9 cellular contexts compared by ENCODE assay signal in the genomic region with DNA sequence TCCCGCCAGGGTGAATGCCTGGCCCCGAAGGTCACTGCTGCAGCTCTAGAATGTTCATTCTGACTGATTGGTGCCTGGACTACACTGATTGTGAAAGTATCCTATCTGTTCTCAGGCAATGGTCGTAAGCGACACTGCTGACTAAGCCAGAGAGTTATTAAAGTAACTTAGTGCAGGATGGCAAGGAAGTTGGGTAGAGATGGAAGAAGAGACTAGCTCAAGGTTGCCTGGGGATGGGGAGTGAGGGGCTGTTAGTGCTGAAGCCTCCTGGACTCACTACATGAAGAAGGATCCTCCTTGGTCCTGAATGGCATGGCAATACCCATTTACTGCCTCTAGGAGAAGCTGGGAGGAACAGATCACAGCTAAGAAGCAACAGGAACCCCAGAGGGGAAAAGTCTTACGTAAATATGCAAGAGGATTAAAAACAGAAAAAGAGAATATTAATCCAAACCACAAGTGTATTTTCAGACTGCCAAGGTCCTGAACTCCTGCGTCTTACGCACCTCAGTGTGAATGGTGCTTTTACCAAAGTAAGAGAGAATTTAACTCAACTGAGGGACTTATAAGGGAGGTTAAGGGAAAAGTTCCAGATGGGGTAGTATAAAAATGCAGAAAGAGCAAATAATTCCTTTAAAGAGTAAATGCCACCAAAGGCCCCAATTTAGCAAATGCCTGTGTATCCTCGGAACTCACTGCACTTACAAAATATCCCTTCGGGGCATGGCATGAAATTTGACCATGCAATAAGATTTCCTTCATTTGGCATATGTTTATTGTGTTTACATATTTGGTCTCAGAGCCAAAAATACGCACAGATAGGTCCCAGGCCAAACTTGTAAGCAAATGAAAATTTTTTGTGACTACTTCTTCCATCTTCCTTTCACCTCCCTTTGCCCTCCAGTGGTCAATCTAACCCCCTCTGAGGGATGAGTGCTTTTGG.
A peak's percentile ranks its signal among the peaks of the same experiment; 100 is the strongest.
DNase-seq lines count a peak whose midpoint lies in the region; ATAC-seq and TF ChIP-seq lines count a peak whose summit lies in the region.
"Had no signal": no experiment of that assay in that cellular context is flagged by ENCODE, and none has a peak within 500 bp of the region (broad histone marks: within the 10 kb centered on the region; RNA-seq: fewer than 3 reads in every experiment).

No MANE protein-coding gene starts in this region.

- TF ChIP-seq CTCF in nephron (IDR thresholded peaks at IDR 0.05; ENCODE audit: unreplicated experiment in 3 of 3), result peak in 1 of 3 experiments; percentile 18

- no peak overlapping the region for H3K4me3 Mint-ChIP-seq in nephron
- no peak overlapping the region for H3K4me3 Mint-ChIP-seq in stimulated activated naive CD8-positive, alpha-beta T cell treated with anti-CD3 and anti-CD28 coated beads, Interleukin-15, amount 100 ng/mL, for 72 hours

- in situ Hi-C loops in T47D (cut with HindIII; ENCODE audit: low pct_unique_long_range_greater_than_20kb, low sequenced_read_pairs), result no loop called here

- H3K36me3 Mint-ChIP-seq in nephron (ENCODE audit: low read depth), result no peaks in the 10 kb centered on the region

- no peak for ATAC-seq in activated CD4-positive, CD25-positive, alpha-beta regulatory T cell treated with anti-CD3 and anti-CD28 coated beads, Interleukin-2, amount 50 U/mL, for 24 hours
- no peak for ATAC-seq in stimulated activated naive CD8-positive, alpha-beta T cell treated with anti-CD3 and anti-CD28 coated beads, Interleukin-15, amount 100 ng/mL, for 72 hours

- H3K27ac Mint-ChIP-seq in nephron, result peak overlapping the region in 2 of 3 experiments; percentile 3 to 29
- no peak overlapping the region for H3K27ac Mint-ChIP-seq in stimulated activated naive CD8-positive, alpha-beta T cell treated with anti-CD3 and anti-CD28 coated beads, Interleukin-15, amount 100 ng/mL, for 72 hours

- H3K27me3 Mint-ChIP-seq in nephron (ENCODE audit: low read depth), result peaks cover 15% of the 10 kb centered on the region
- peaks cover 12% of the 10 kb centered on the region for H3K27me3 Mint-ChIP-seq in stimulated activated naive CD8-positive, alpha-beta T cell treated with anti-CD3 and anti-CD28 coated beads, Interleukin-15, amount 100 ng/mL, for 72 hours

- H3K9me3 Mint-ChIP-seq in nephron, result no peaks in the 10 kb centered on the region
- H3K9me3 Mint-ChIP-seq in stimulated activated naive CD8-positive, alpha-beta T cell treated with anti-CD3 and anti-CD28 coated beads, Interleukin-15, amount 100 ng/mL, for 72 hours, result no peaks in the 10 kb centered on the region

- peaks cover 31% of the 10 kb centered on the region for H3K4me1 Mint-ChIP-seq in nephron
- no peaks in the 10 kb centered on the region for H3K4me1 Mint-ChIP-seq in stimulated activated naive CD8-positive, alpha-beta T cell treated with anti-CD3 and anti-CD28 coated beads, Interleukin-15, amount 100 ng/mL, for 72 hours

- no peak overlapping the region for H3K4me3 ChIP-seq in Jurkat, Clone E6-1 (ENCODE audit: low read length)

- peak; percentile 66 for DNase-seq in ELR (ENCODE audit: low read depth)
- DNase-seq in Jurkat, Clone E6-1 (ENCODE audit: low read depth, low spot score), result peak; percentile 9
- DNase-seq in T47D (ENCODE audit: low read depth in 1 of 2, low spot score in 1 of 2), result peak; percentile 64 to 88
- no peak for DNase-seq in DMS153 (lab: John Stamatoyannopoulos, UW)
- DNase-seq in stimulated activated naive CD8-positive, alpha-beta T cell treated with anti-CD3 and anti-CD28 coated beads, Interleukin-15, amount 100 ng/mL, for 72 hours, result no peak
- DNase-seq in NCI-H345 (lab: John Stamatoyannopoulos, UW), result no peak
- DNase-seq: hypothalamus had no signal

Comparison
In these comparisons a context has a peak if more than half of its experiments do, and no peak if none do; other contexts are left out.
1. DNase-seq: peak in ELR (single experiment), Jurkat, Clone E6-1 (single experiment) and T47D (2 of 2); none in DMS153 (single experiment), stimulated activated naive CD8-positive, alpha-beta T cell treated with anti-CD3 and anti-CD28 coated beads, Interleukin-15, amount 100 ng/mL, for 72 hours (0 of 2) and NCI-H345 (single experiment).
2. H3K27ac Mint-ChIP-seq: peak in nephron (2 of 3); none in stimulated activated naive CD8-positive, alpha-beta T cell treated with anti-CD3 and anti-CD28 coated beads, Interleukin-15, amount 100 ng/mL, for 72 hours (0 of 2).